32 cellular contexts compared by ENCODE assay signal in genomic region chr12:113369391-113369790, GRCh38. TPM values are rescaled to one million over a fixed set of nuclear protein-coding genes. Genes with fewer than 3 reads are reported as not detected.
"Had no signal": no experiment of that assay in that cellular context is flagged by ENCODE, and none has a peak within 500 bp of the region (broad histone marks: within the 10 kb centered on the region; RNA-seq: fewer than 3 reads in every experiment).

No MANE protein-coding gene starts in this region.

- H3K4me3 Mint-ChIP-seq: activated CD4-positive, alpha-beta memory T cell treated with anti-CD3 and anti-CD28 coated beads, Interleukin-2, amount 10 ng/mL, durations not matched to agents 7 days and 5 days; activated CD4-positive, alpha-beta T cell treated with anti-CD3 and anti-CD28 coated beads, Interleukin-2, amount 10 ng/mL, durations not matched to agents 7 days and 5 days; activated T-cell treated with anti-CD3 and anti-CD28 coated beads, Interleukin-2, amount 50 U/mL, for 4 hours; activated T-helper 17 cell treated with anti-CD3 and anti-CD28 coated beads, Interleukin-2, amount 50 U/mL, for 72 hours; central memory CD8-positive, alpha-beta T cell; naive thymus-derived CD4-positive, alpha-beta T cell; neural crest cell; stimulated activated memory B cell treated with anti-CD40 and anti-IgM and Interleukin-4, amounts not matched to agents 10 μg/mL and 1 μg/mL and 100 μg/mL, for 72 hours; stimulated activated naive CD8-positive, alpha-beta T cell treated with anti-CD3 and anti-CD28 coated beads, Interleukin-15, amount 100 ng/mL, for 72 hours had no signal

- H3K27me3 Mint-ChIP-seq: activated CD4-positive, alpha-beta memory T cell treated with anti-CD3 and anti-CD28 coated beads, Interleukin-2, amount 10 ng/mL, durations not matched to agents 7 days and 5 days; activated CD4-positive, alpha-beta T cell treated with anti-CD3 and anti-CD28 coated beads, Interleukin-2, amount 10 ng/mL, durations not matched to agents 7 days and 5 days; activated T-helper 17 cell treated with anti-CD3 and anti-CD28 coated beads, Interleukin-2, amount 50 U/mL, for 72 hours; central memory CD8-positive, alpha-beta T cell; naive thymus-derived CD4-positive, alpha-beta T cell; stimulated activated memory B cell treated with anti-CD40 and anti-IgM and Interleukin-4, amounts not matched to agents 10 μg/mL and 1 μg/mL and 100 μg/mL, for 72 hours; stimulated activated naive CD8-positive, alpha-beta T cell treated with anti-CD3 and anti-CD28 coated beads, Interleukin-15, amount 100 ng/mL, for 72 hours had no signal

- ATAC-seq: activated T-cell treated with anti-CD3 and anti-CD28 coated beads, Interleukin-2, amount 50 U/mL, for 4 hours; activated T-helper 17 cell treated with anti-CD3 and anti-CD28 coated beads, Interleukin-2, amount 50 U/mL, for 72 hours; gastroesophageal sphincter; heart left ventricle; naive thymus-derived CD4-positive, alpha-beta T cell; pancreas; psoas muscle; stimulated activated memory B cell treated with anti-CD40 and anti-IgM and Interleukin-4, amounts not matched to agents 10 μg/mL and 1 μg/mL and 100 μg/mL, for 72 hours; stimulated activated naive CD8-positive, alpha-beta T cell treated with anti-CD3 and anti-CD28 coated beads, Interleukin-15, amount 100 ng/mL, for 72 hours had no signal

- H3K4me1 ChIP-seq: breast epithelium, colonic mucosa, pancreas, suprapubic skin, transverse colon, vagina had no signal

- H3K4me3 ChIP-seq: breast epithelium, colonic mucosa, gastroesophageal sphincter, heart left ventricle, left ventricle myocardium inferior, pancreas, psoas muscle, right atrium auricular region, smooth muscle cell, suprapubic skin, transverse colon, vagina had no signal

- H3K27me3 ChIP-seq: breast epithelium, colonic mucosa, gastroesophageal sphincter, heart left ventricle, pancreas, right atrium auricular region, suprapubic skin, transverse colon, vagina had no signal

- DNase-seq: activated CD4-positive, alpha-beta memory T cell treated with anti-CD3 and anti-CD28 coated beads, Interleukin-2, amount 10 ng/mL, durations not matched to agents 7 days and 5 days; activated CD4-positive, alpha-beta T cell treated with anti-CD3 and anti-CD28 coated beads for 1 hour; activated CD4-positive, alpha-beta T cell treated with anti-CD3 and anti-CD28 coated beads, Interleukin-2, amount 10 ng/mL, durations not matched to agents 7 days and 5 days; activated gamma-delta T cell treated with Interleukin-2 at 50 U/mL for 16 hours; activated naive CD4-positive, alpha-beta T cell treated with anti-CD3 and anti-CD28 coated beads, Interleukin-2, amount 50 U/mL, for 16 hours; activated T-cell treated with anti-CD3 and anti-CD28 coated beads, Interleukin-2, amount 50 U/mL, for 4 hours; colonic mucosa; effector memory CD4-positive, alpha-beta T cell; erythroblast; heart left ventricle; left ventricle myocardium inferior; naive thymus-derived CD4-positive, alpha-beta T cell; pancreas; psoas muscle; stimulated activated CD4-positive, alpha-beta T cell treated with anti-CD3 and anti-CD28 coated beads, Interleukin-1b, Interleukin-23, amount 100 ng/mL, for 48 hours; stimulated activated CD4-positive, alpha-beta T cell treated with anti-CD3 and anti-CD28 coated beads, Interleukin-4, amount 100 ng/mL, for 4 hours; stimulated activated CD8-positive, alpha-beta memory T cell treated with anti-CD3 and anti-CD28 coated beads, Interleukin-4, amount 100 ng/mL, for 48 hours; stimulated activated naive CD8-positive, alpha-beta T cell treated with anti-CD3 and anti-CD28 coated beads, Interleukin-15, amount 100 ng/mL, for 72 hours; T-helper 2 cell; transverse colon had no signal

- H3K36me3 ChIP-seq: colonic mucosa, pancreas, transverse colon had no signal

- H3K27ac Mint-ChIP-seq: activated CD4-positive, alpha-beta memory T cell treated with anti-CD3 and anti-CD28 coated beads, Interleukin-2, amount 10 ng/mL, durations not matched to agents 7 days and 5 days; activated CD4-positive, alpha-beta T cell treated with anti-CD3 and anti-CD28 coated beads, Interleukin-2, amount 10 ng/mL, durations not matched to agents 7 days and 5 days; activated T-helper 17 cell treated with anti-CD3 and anti-CD28 coated beads, Interleukin-2, amount 50 U/mL, for 72 hours; stimulated activated memory B cell treated with anti-CD40 and anti-IgM and Interleukin-4, amounts not matched to agents 10 μg/mL and 1 μg/mL and 100 μg/mL, for 72 hours; stimulated activated naive CD8-positive, alpha-beta T cell treated with anti-CD3 and anti-CD28 coated beads, Interleukin-15, amount 100 ng/mL, for 72 hours had no signal

- H3K9me3 ChIP-seq: breast epithelium, colonic mucosa, gastroesophageal sphincter, heart left ventricle, left ventricle myocardium inferior, pancreas, psoas muscle, right atrium auricular region, suprapubic skin, transverse colon, vagina had no signal

- H3K27ac ChIP-seq: breast epithelium, colonic mucosa, gastroesophageal sphincter, heart left ventricle, left ventricle myocardium inferior, pancreas, psoas muscle, right atrium auricular region, suprapubic skin, transverse colon, vagina had no signal

- H3K9me3 Mint-ChIP-seq: activated CD4-positive, alpha-beta memory T cell treated with anti-CD3 and anti-CD28 coated beads, Interleukin-2, amount 10 ng/mL, durations not matched to agents 7 days and 5 days; activated CD4-positive, alpha-beta T cell treated with anti-CD3 and anti-CD28 coated beads, Interleukin-2, amount 10 ng/mL, durations not matched to agents 7 days and 5 days; activated T-cell treated with anti-CD3 and anti-CD28 coated beads, Interleukin-2, amount 50 U/mL, for 4 hours; activated T-helper 17 cell treated with anti-CD3 and anti-CD28 coated beads, Interleukin-2, amount 50 U/mL, for 72 hours; central memory CD8-positive, alpha-beta T cell; naive thymus-derived CD4-positive, alpha-beta T cell; neural crest cell; stimulated activated naive CD8-positive, alpha-beta T cell treated with anti-CD3 and anti-CD28 coated beads, Interleukin-15, amount 100 ng/mL, for 72 hours had no signal

- H3K4me1 Mint-ChIP-seq: neural crest cell; stimulated activated naive CD8-positive, alpha-beta T cell treated with anti-CD3 and anti-CD28 coated beads, Interleukin-15, amount 100 ng/mL, for 72 hours had no signal

RNA-seq across cellular contexts. Expression of gene SDS, which starts 34.3 kb away (rescaled TPM):
- total RNA-seq: activated CD4-positive, alpha-beta memory T cell treated with anti-CD3 and anti-CD28 coated beads, Interleukin-2, amount 10 ng/mL, durations not matched to agents 7 days and 5 days; activated CD4-positive, alpha-beta T cell treated with anti-CD3 and anti-CD28 coated beads, Interleukin-2, amount 10 ng/mL, durations not matched to agents 7 days and 5 days; activated T-helper 17 cell treated with anti-CD3 and anti-CD28 coated beads, Interleukin-2, amount 50 U/mL, for 72 hours; dermis microvascular lymphatic vessel endothelial cell; left ventricle myocardium inferior; lung microvascular endothelial cell; neural crest cell; smooth muscle cell; vagina had no signal

RNA-seq across cellular contexts. Expression of gene SDSL, which starts 52.8 kb away (rescaled TPM):
- total RNA-seq: activated CD4-positive, alpha-beta memory T cell treated with anti-CD3 and anti-CD28 coated beads, Interleukin-2, amount 10 ng/mL, durations not matched to agents 7 days and 5 days; vagina had no signal
